ENCODE assay signal across 20 cellular contexts in the genomic region with DNA sequence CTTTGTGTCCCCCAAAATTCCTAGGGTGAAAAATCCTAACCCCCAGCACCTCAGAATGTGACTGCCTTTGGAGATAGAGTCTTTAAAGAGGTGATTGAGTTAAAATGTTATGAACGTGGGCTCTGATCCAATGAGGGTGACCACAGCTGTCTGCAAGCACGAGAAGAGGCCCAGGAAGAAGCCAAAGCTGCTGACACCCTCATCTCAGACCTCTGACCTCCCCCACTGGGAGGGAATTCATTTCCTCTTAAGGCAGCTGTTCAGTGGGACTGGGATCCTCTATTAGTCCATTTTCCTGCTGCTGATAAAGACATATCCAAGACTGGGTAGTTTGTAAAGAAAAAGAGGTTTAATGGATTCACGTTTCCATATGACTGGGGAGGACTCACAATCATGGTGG.
DNase-seq lines count a peak whose midpoint lies in the region; ATAC-seq, FAIRE-seq and TF ChIP-seq lines count a peak whose summit lies in the region.
"Had no signal": no experiment of that assay in that cellular context is flagged by ENCODE, and none has a peak within 500 bp of the region (broad histone marks: within the 10 kb centered on the region; RNA-seq: fewer than 3 reads in every experiment).

No MANE protein-coding gene starts in this region.

- no peak for TF ChIP-seq EP300 in H1 (IDR thresholded peaks at IDR 0.05; ENCODE audit: borderline replicate concordance in 1 of 2, low read depth in 2 of 2, low read length in 2 of 2)

- no peaks in the 10 kb centered on the region for H3F3A ChIP-seq in PC-9 (ENCODE audit: insufficient read depth, low read depth)

- H3K4me3 ChIP-seq in astrocyte (ENCODE audit: insufficient read depth, low read depth, low read length) (no peak overlapping the region), H1 (ENCODE audit: extremely low read depth in 1 of 4, insufficient read depth in 2 of 4, low read depth in 3 of 4, low read length in 4 of 4) (no peak overlapping the region), PC-9 (no peak overlapping the region)
- H3K4me3 ChIP-seq: GM12878, GM23338, HAP-1 had no signal

- H3K18ac ChIP-seq in H1 (ENCODE audit: extremely low read depth, low read length) = peak overlapping the region; percentile 71; the same call in 1 of the 2 replicates

- POLR2A ChIA-PET in H1 (lab: Charles Lee; ENCODE audit: partially characterized antibody) (no interaction called here), PC-9 (lab: Charles Lee; ENCODE audit: unreplicated experiment) (no interaction called here)
- POLR2A ChIA-PET in activated CD8-positive, alpha-beta T cell treated with anti-CD3 and anti-CD28 coated beads, Interleukin-2, amount 10 ng/mL, durations not matched to agents 7 days and 5 days (lab: Charles Lee) = no interaction called here

- H3K4me1 ChIP-seq in astrocyte (ENCODE audit: insufficient read depth, low read length) = no peaks in the 10 kb centered on the region
- peaks cover 3 to 16% (median 9%) of the 10 kb centered on the region in 4 experiments for H3K4me1 ChIP-seq in H1 (replicated peaks in 1 of 4; ENCODE audit: control insufficient read depth in 3 of 4, insufficient read depth in 4 of 4, low read length in 3 of 4)
- no peaks in the 10 kb centered on the region for H3K4me1 ChIP-seq in PC-9 (replicated peaks; ENCODE audit: insufficient read depth)
- H3K4me1 ChIP-seq: HAP-1 had no signal

- peak; percentile 33 for DNase-seq in NCI-H69 (lab: John Stamatoyannopoulos, UW)
- DNase-seq in astrocyte (ENCODE audit: low read depth) = no peak
- DNase-seq in H1 (ENCODE audit: low read depth in 1 of 2, low spot score in 2 of 2) = no peak
- no peak for DNase-seq in activated CD8-positive, alpha-beta T cell treated with anti-CD3 and anti-CD28 coated beads, Interleukin-2, amount 10 ng/mL, durations not matched to agents 7 days and 5 days
- DNase-seq in osteocyte (ENCODE audit: extremely low spot score, unreplicated experiment) = no peak
- no peak for DNase-seq in PC-9
- DNase-seq: C1 segment of cervical spinal cord; CD4-positive, alpha-beta T cell; CD8-positive, alpha-beta memory T cell; DMS 273 treated with DMSO at 0.1 percent for 48 hours; DMS79; EL; GDM1; HFFc6 had no signal

- 0 out of 2 replicates have a peak overlapping the region, but pooled peaks have one; percentile 5 for H2BK12ac ChIP-seq in H1 (ENCODE audit: low read depth, low read length)

- TF ChIP-seq POLR2A in H1 (IDR thresholded peaks at IDR 0.05; ENCODE audit: control extremely low read depth in 1 of 2, low read depth in 2 of 2, low read length in 2 of 2) = no peak

- H3K9me3 ChIP-seq in astrocyte (ENCODE audit: insufficient read depth, low read depth, low read length) (peaks cover 11% of the 10 kb centered on the region), H1 (ENCODE audit: insufficient read depth in 2 of 2, low read depth in 1 of 2, low read length in 1 of 2) (no peaks in the 10 kb centered on the region; a peak in 1 of 4 replicates), PC-9 (ENCODE audit: insufficient read depth, low read depth) (no peaks in the 10 kb centered on the region)
- H3K9me3 ChIP-seq: HAP-1 had no signal

- H3K14ac ChIP-seq in H1 (ENCODE audit: insufficient read length) = peak overlapping the region; percentile 8

- H3K4me2 ChIP-seq in astrocyte (ENCODE audit: low read length) (no peak overlapping the region), H1 (ENCODE audit: insufficient read depth in 1 of 2, low read depth in 2 of 2, low read length in 2 of 2) (no peak overlapping the region), PC-9 (no peak overlapping the region)

- peak overlapping the region; percentile 31; the same call in 1 of the 2 replicates for H2BK15ac ChIP-seq in H1 (ENCODE audit: low read length)

- H4K20me1 ChIP-seq in astrocyte (ENCODE audit: insufficient read depth, low read length) (no peaks in the 10 kb centered on the region), H1 (replicated peaks in 1 of 2; ENCODE audit: control insufficient read depth in 1 of 2, insufficient read depth in 2 of 2, low read length in 2 of 2) (no peaks in the 10 kb centered on the region), PC-9 (ENCODE audit: insufficient read depth) (no peaks in the 10 kb centered on the region)

- no peaks in the 10 kb centered on the region for H3K9me2 ChIP-seq in PC-9 (ENCODE audit: insufficient read depth)

- H4K91ac ChIP-seq in H1 (replicated peaks; ENCODE audit: insufficient read length, low read length) = no peak overlapping the region

- no peak overlapping the region for H3K23ac ChIP-seq in H1 (ENCODE audit: insufficient read length)

- no peaks in the 10 kb centered on the region for H3K23me2 ChIP-seq in H1 (ENCODE audit: low read depth, low read length)

- no peaks in the 10 kb centered on the region for H3K79me2 ChIP-seq in astrocyte (ENCODE audit: insufficient read depth, low read length)
- no peaks in the 10 kb centered on the region for H3K79me2 ChIP-seq in H1 (ENCODE audit: control insufficient read depth in 1 of 2, insufficient read depth in 2 of 2, low read length in 2 of 2)
- H3K79me2 ChIP-seq in PC-9 (ENCODE audit: low read depth) = no peaks in the 10 kb centered on the region

- peaks cover 5% of the 10 kb centered on the region for H3K4me1 Mint-ChIP-seq in astrocyte (ENCODE audit: low read depth, unreplicated experiment)
- no peaks in the 10 kb centered on the region for H3K4me1 Mint-ChIP-seq in activated CD8-positive, alpha-beta T cell treated with anti-CD3 and anti-CD28 coated beads, Interleukin-2, amount 10 ng/mL, durations not matched to agents 7 days and 5 days (ENCODE audit: low read depth)
- H3K4me1 Mint-ChIP-seq in osteocyte (ENCODE audit: unreplicated experiment) = peaks cover 6% of the 10 kb centered on the region
- H3K4me1 Mint-ChIP-seq: CD8-positive, alpha-beta memory T cell; GM23338 had no signal

- no peak for TF ChIP-seq CTCF in astrocyte (IDR thresholded peaks at IDR 0.05; ENCODE audit: insufficient read depth, low read depth, low read length)
- no peak for TF ChIP-seq CTCF in H1 (IDR thresholded peaks at IDR 0.05; ENCODE audit: control extremely low read depth in 1 of 3, insufficient read depth in 1 of 3, low read depth in 1 of 3, low read length in 3 of 3)
- TF ChIP-seq CTCF in osteocyte (IDR thresholded peaks at IDR 0.05) = no peak
- TF ChIP-seq CTCF in PC-9 (conservative IDR thresholded peaks at IDR 0.05) = no peak

- no peak for ATAC-seq in activated CD8-positive, alpha-beta T cell treated with anti-CD3 and anti-CD28 coated beads, Interleukin-2, amount 10 ng/mL, durations not matched to agents 7 days and 5 days
- ATAC-seq: GM12878 had no signal

- H2AK5ac ChIP-seq in H1 (ENCODE audit: low read depth, low read length) = peak overlapping the region; percentile 83

- H2BK20ac ChIP-seq in H1 (ENCODE audit: low read length) = peak overlapping the region; percentile 80; the same call in 1 of the 2 replicates

- H3K9ac ChIP-seq in astrocyte (ENCODE audit: low read length) = no peak overlapping the region
- no peak overlapping the region for H3K9ac ChIP-seq in H1 (replicated peaks in 1 of 4; ENCODE audit: extremely low read depth in 1 of 4, low read depth in 3 of 4, low read length in 3 of 4)

- H3K4me3 Mint-ChIP-seq in astrocyte (ENCODE audit: unreplicated experiment) (no peak overlapping the region), osteocyte (ENCODE audit: unreplicated experiment) (no peak overlapping the region)
- H3K4me3 Mint-ChIP-seq in activated CD8-positive, alpha-beta T cell treated with anti-CD3 and anti-CD28 coated beads, Interleukin-2, amount 10 ng/mL, durations not matched to agents 7 days and 5 days = no peak overlapping the region
- H3K4me3 Mint-ChIP-seq: CD4-positive, alpha-beta T cell; CD8-positive, alpha-beta memory T cell; GM23338; HFFc6 had no signal

- no TSS peak for BruUV-seq in PC-9 (replicated peaks; lab: Mats Ljungman, UMichigan)

- intact Hi-C loops in PC-9 (cut with micrococcal nuclease; ENCODE audit: unreplicated experiment) = no loop called here

- H3K27ac Mint-ChIP-seq in astrocyte (ENCODE audit: unreplicated experiment) (peak overlapping the region; percentile 60), osteocyte (ENCODE audit: unreplicated experiment) (no peak overlapping the region)
- H3K27ac Mint-ChIP-seq in activated CD8-positive, alpha-beta T cell treated with anti-CD3 and anti-CD28 coated beads, Interleukin-2, amount 10 ng/mL, durations not matched to agents 7 days and 5 days = no peak overlapping the region
- H3K27ac Mint-ChIP-seq: CD4-positive, alpha-beta T cell; CD8-positive, alpha-beta memory T cell; GM23338; HFFc6 had no signal

- H3K9me3 Mint-ChIP-seq in astrocyte (ENCODE audit: unreplicated experiment) (peaks cover 3% of the 10 kb centered on the region), osteocyte (ENCODE audit: unreplicated experiment) (no peaks in the 10 kb centered on the region)
- peaks cover 8% of the 10 kb centered on the region for H3K9me3 Mint-ChIP-seq in activated CD8-positive, alpha-beta T cell treated with anti-CD3 and anti-CD28 coated beads, Interleukin-2, amount 10 ng/mL, durations not matched to agents 7 days and 5 days (ENCODE audit: insufficient read depth)

- no peaks in the 10 kb centered on the region for H3K27me3 ChIP-seq in astrocyte (ENCODE audit: insufficient read depth, low read length)
- H3K27me3 ChIP-seq in H1 (replicated peaks in 1 of 4; ENCODE audit: control insufficient read depth in 3 of 4, extremely low read depth in 1 of 4, insufficient read depth in 3 of 4, low read length in 3 of 4) = no peaks in the 10 kb centered on the region; a peak in 3 of 7 replicates
- no peaks in the 10 kb centered on the region for H3K27me3 ChIP-seq in PC-9 (ENCODE audit: insufficient read depth, low read depth)

- no peak overlapping the region for H4K5ac ChIP-seq in H1 (ENCODE audit: insufficient read length, low read depth, low read length)

- no peak for TF ChIP-seq RAD21 in H1 (IDR thresholded peaks at IDR 0.05 in 1 of 2, conservative IDR thresholded peaks at IDR 0.05 in 1 of 2; ENCODE audit: low read depth in 2 of 2, low read length in 2 of 2)

- no peaks in the 10 kb centered on the region for H3K79me1 ChIP-seq in H1 (ENCODE audit: low read depth, low read length)

- H4K8ac ChIP-seq in H1 (ENCODE audit: extremely low read depth, insufficient read depth, low read length) = no peak overlapping the region

- H3K4ac ChIP-seq in H1 (replicated peaks; ENCODE audit: insufficient read length, low read depth, low read length) = no peak overlapping the region

- peak overlapping the region; percentile 79; the same call in 1 of the 2 replicates for H2BK5ac ChIP-seq in H1 (ENCODE audit: low read depth, low read length)

- H2AFZ ChIP-seq in astrocyte (ENCODE audit: low read depth, low read length) = no peak overlapping the region
- no peak overlapping the region for H2AFZ ChIP-seq in H1 (ENCODE audit: low read length)
- no peak overlapping the region for H2AFZ ChIP-seq in PC-9
- H2AFZ ChIP-seq: GM23338 had no signal

- CTCF ChIA-PET in H1 (lab: Charles Lee; ENCODE audit: partially characterized antibody) = interaction anchor here (2.1 kb wide), 1 partner anchor 515 kb away, joined by 5 read pairs; no protein-coding TSS in a partner anchor
- CTCF ChIA-PET in activated CD8-positive, alpha-beta T cell treated with anti-CD3 and anti-CD28 coated beads, Interleukin-2, amount 10 ng/mL, durations not matched to agents 7 days and 5 days (lab: Charles Lee) = no interaction called here
- CTCF ChIA-PET in PC-9 (lab: Charles Lee) = no interaction called here

- no peaks in the 10 kb centered on the region for H3K27me3 Mint-ChIP-seq in astrocyte (ENCODE audit: low read depth, unreplicated experiment)
- no peaks in the 10 kb centered on the region for H3K27me3 Mint-ChIP-seq in activated CD8-positive, alpha-beta T cell treated with anti-CD3 and anti-CD28 coated beads, Interleukin-2, amount 10 ng/mL, durations not matched to agents 7 days and 5 days (ENCODE audit: low read depth)
- no peaks in the 10 kb centered on the region for H3K27me3 Mint-ChIP-seq in osteocyte (ENCODE audit: unreplicated experiment)
- H3K27me3 Mint-ChIP-seq: CD4-positive, alpha-beta T cell; CD8-positive, alpha-beta memory T cell had no signal

- H2BK120ac ChIP-seq in H1 (replicated peaks; ENCODE audit: low read depth, low read length) = no peak overlapping the region

- H3K36me3 ChIP-seq in astrocyte (ENCODE audit: insufficient read depth, low read length) (no peaks in the 10 kb centered on the region), H1 (ENCODE audit: control insufficient read depth in 2 of 4, insufficient read depth in 4 of 4, low read length in 3 of 4) (no peaks in the 10 kb centered on the region), PC-9 (ENCODE audit: low read depth) (no peaks in the 10 kb centered on the region)
- H3K36me3 ChIP-seq: HAP-1 had no signal

- FAIRE-seq in astrocyte (lab: Jason Lieb, UNC) = no peak
- FAIRE-seq in H1 (lab: Jason Lieb, UNC) = no peak
- FAIRE-seq: D721Med, GM12878, GM19239, H54 had no signal

- WGBS in H1 (ENCODE audit: extremely low coverage in 1 of 2, insufficient coverage in 1 of 2, insufficient read length in 1 of 2, insufficient replicate concordance in 2 of 2, low coverage in 1 of 2, low lambda C conversion rate in 2 of 2, missing lambda C conversion rate in 1 of 2), 2 experiments = 94% methylated on average over 3 of the region's 3 CpGs; no CpG with 5 or more reads in 1 of the 2 experiments

- H3K27ac ChIP-seq in astrocyte (ENCODE audit: low read depth, low read length) (no peak overlapping the region), H1 (ENCODE audit: low read depth, low read length) (no peak overlapping the region), PC-9 (no peak overlapping the region)

- no peak overlapping the region for H3K56ac ChIP-seq in H1 (replicated peaks; ENCODE audit: insufficient read length, low read depth, low read length)

- H3K36me3 Mint-ChIP-seq in astrocyte (ENCODE audit: low read depth, unreplicated experiment) (no peaks in the 10 kb centered on the region), osteocyte (ENCODE audit: unreplicated experiment) (no peaks in the 10 kb centered on the region)
- H3K36me3 Mint-ChIP-seq in activated CD8-positive, alpha-beta T cell treated with anti-CD3 and anti-CD28 coated beads, Interleukin-2, amount 10 ng/mL, durations not matched to agents 7 days and 5 days (ENCODE audit: low read depth) = no peaks in the 10 kb centered on the region
- H3K36me3 Mint-ChIP-seq: CD8-positive, alpha-beta memory T cell had no signal
